Comparison of ENCODE assay signal across 1 cellular context in genomic region chr12:52372216-52373154, GRCh38.
TF ChIP-seq lines count a peak whose summit lies in the region.

No MANE protein-coding gene starts in this region.

TF ChIP-seq in K562, 482 proteins besides CTCF, POLR2A, EP300 and RAD21 (continued from another document):
- TF ChIP-seq MIER1 (IDR thresholded peaks at IDR 0.05; ENCODE audit: low read depth), result no peak
- TF ChIP-seq POLR3A (IDR thresholded peaks at IDR 0.05; ENCODE audit: borderline replicate concordance, extremely low read depth, insufficient read depth, insufficient read length), result no peak
- TF ChIP-seq ZBTB11 (CRISPR knock-in tag; IDR thresholded peaks at IDR 0.05), result no peak
- TF ChIP-seq BRD4 (IDR thresholded peaks at IDR 0.05), result no peak
